8 cellular contexts compared by ENCODE assay signal in genomic region chr14:103334644-103335603, GRCh38. TPM values are rescaled to one million over a fixed set of nuclear protein-coding genes. Genes with fewer than 3 reads are reported as not detected.
DNase-seq lines count a peak whose midpoint lies in the region; TF ChIP-seq lines count a peak whose summit lies in the region.

No MANE protein-coding gene starts in this region.

- H3K27me3 Mint-ChIP-seq in dendritic cell treated with granulocyte-macrophage colony-stimulating factor and Interleukin-4, amounts not matched to agents 40 ng/mL and 50 ng/mL, for 4 days, result no peaks in the 10 kb centered on the region

- no peak for TF ChIP-seq RAD21 in liver (IDR thresholded peaks at IDR 0.05)

- H3K4me3 Mint-ChIP-seq in dendritic cell treated with granulocyte-macrophage colony-stimulating factor and Interleukin-4, amounts not matched to agents 40 ng/mL and 50 ng/mL, for 4 days, result peak overlapping the region; percentile 84

- H3K9ac ChIP-seq in liver (ENCODE audit: low read depth in 1 of 2, low read length in 2 of 2), result peak overlapping the region; percentile 74 to 89

- no peaks in the 10 kb centered on the region for H3K27me3 ChIP-seq in liver (ENCODE audit: control insufficient read depth in 4 of 4, insufficient read depth in 4 of 4, low read length in 3 of 4)

- peak overlapping the region; percentile 95 to 100 for H3K27ac ChIP-seq in liver (ENCODE audit: low read depth in 1 of 2, low read length in 2 of 2)

- no peak for TF ChIP-seq CTCF in GM10266 (IDR thresholded peaks at IDR 0.05; ENCODE audit: control insufficient read depth, insufficient read depth, low read depth, missing control alignments)
- no peak for TF ChIP-seq CTCF in liver (IDR thresholded peaks at IDR 0.05; ENCODE audit: low read depth, low read length, missing input control)

- no peaks in the 10 kb centered on the region for H3K9me3 Mint-ChIP-seq in dendritic cell treated with granulocyte-macrophage colony-stimulating factor and Interleukin-4, amounts not matched to agents 40 ng/mL and 50 ng/mL, for 4 days

- peak overlapping the region; percentile 96 for H3K27ac Mint-ChIP-seq in dendritic cell treated with granulocyte-macrophage colony-stimulating factor and Interleukin-4, amounts not matched to agents 40 ng/mL and 50 ng/mL, for 4 days

- peak; percentile 78 for DNase-seq in GM10266 (ENCODE audit: extremely low spot score)
- DNase-seq in HCEC 1CT, result peak; percentile 62
- peak; percentile 24 for DNase-seq in NCI-H1092 treated with DMSO at 0.1 percent for 48 hours (lab: John Stamatoyannopoulos, UW)
- DNase-seq in activated CD4-positive, alpha-beta T cell treated with anti-CD3 and anti-CD28 coated beads, Interleukin-2, amount 50 U/mL, for 4 hours, result peak; percentile 83 to 87
- peak; percentile 85 to 87 for DNase-seq in stimulated activated CD4-positive, alpha-beta T cell treated with anti-CD3 and anti-CD28 coated beads, Interleukin-2, amount 100 ng/mL, for 24 hours
- no peak for DNase-seq in cerebellar cortex (ENCODE audit: low spot score)

- peaks cover 1 to 45% (median 32%) of the 10 kb centered on the region in 4 donors for H3K4me1 ChIP-seq in liver (ENCODE audit: control insufficient read depth in 4 of 4, insufficient read depth in 4 of 4, low read length in 3 of 4)

- peak overlapping the region; percentile 76 to 93 (median 88) for H3K4me3 ChIP-seq in liver (ENCODE audit: low read depth in 1 of 3, low read length in 3 of 3)

- peaks cover 16 to 46% (median 40%) of the 10 kb centered on the region in 4 donors for H3K36me3 ChIP-seq in liver (ENCODE audit: control insufficient read depth in 4 of 4, insufficient read depth in 3 of 4, low read depth in 1 of 4, low read length in 3 of 4)

- intact Hi-C loops in dendritic cell treated with granulocyte-macrophage colony-stimulating factor and Interleukin-4, amounts not matched to agents 40 ng/mL and 50 ng/mL, for 4 days (cut with micrococcal nuclease), result loop anchor here (2.0 kb wide), 1 partner anchor 50 kb away; the partner anchor contains the start of gene MARK3

- H3K36me3 Mint-ChIP-seq in dendritic cell treated with granulocyte-macrophage colony-stimulating factor and Interleukin-4, amounts not matched to agents 40 ng/mL and 50 ng/mL, for 4 days (ENCODE audit: low read depth), result peaks cover 63% of the 10 kb centered on the region

- H3K9me3 ChIP-seq in liver (ENCODE audit: control insufficient read depth in 4 of 4, low read length in 3 of 4), result no peaks in the 10 kb centered on the region

- peaks cover 55% of the 10 kb centered on the region for H3K4me1 Mint-ChIP-seq in dendritic cell treated with granulocyte-macrophage colony-stimulating factor and Interleukin-4, amounts not matched to agents 40 ng/mL and 50 ng/mL, for 4 days (ENCODE audit: low read depth)

- WGBS in liver, result under 1% methylated on average over 97 of the region's 97 CpGs

TF ChIP-seq in liver, 16 proteins besides CTCF, POLR2A, EP300 and RAD21:
- TF ChIP-seq TAF1 (conservative IDR thresholded peaks at IDR 0.05), result no peak
- no peak for TF ChIP-seq FOXA2 (IDR thresholded peaks at IDR 0.05)
- TF ChIP-seq NR2F2 (IDR thresholded peaks at IDR 0.05), result no peak
- TF ChIP-seq ATF3 (IDR thresholded peaks at IDR 0.05), result no peak
- TF ChIP-seq FOXA1 (IDR thresholded peaks at IDR 0.05), result no peak
- TF ChIP-seq HNF4A (conservative IDR thresholded peaks at IDR 0.05), result peak in 1 of 2 donors; percentile 37
- TF ChIP-seq, protein P1, sequence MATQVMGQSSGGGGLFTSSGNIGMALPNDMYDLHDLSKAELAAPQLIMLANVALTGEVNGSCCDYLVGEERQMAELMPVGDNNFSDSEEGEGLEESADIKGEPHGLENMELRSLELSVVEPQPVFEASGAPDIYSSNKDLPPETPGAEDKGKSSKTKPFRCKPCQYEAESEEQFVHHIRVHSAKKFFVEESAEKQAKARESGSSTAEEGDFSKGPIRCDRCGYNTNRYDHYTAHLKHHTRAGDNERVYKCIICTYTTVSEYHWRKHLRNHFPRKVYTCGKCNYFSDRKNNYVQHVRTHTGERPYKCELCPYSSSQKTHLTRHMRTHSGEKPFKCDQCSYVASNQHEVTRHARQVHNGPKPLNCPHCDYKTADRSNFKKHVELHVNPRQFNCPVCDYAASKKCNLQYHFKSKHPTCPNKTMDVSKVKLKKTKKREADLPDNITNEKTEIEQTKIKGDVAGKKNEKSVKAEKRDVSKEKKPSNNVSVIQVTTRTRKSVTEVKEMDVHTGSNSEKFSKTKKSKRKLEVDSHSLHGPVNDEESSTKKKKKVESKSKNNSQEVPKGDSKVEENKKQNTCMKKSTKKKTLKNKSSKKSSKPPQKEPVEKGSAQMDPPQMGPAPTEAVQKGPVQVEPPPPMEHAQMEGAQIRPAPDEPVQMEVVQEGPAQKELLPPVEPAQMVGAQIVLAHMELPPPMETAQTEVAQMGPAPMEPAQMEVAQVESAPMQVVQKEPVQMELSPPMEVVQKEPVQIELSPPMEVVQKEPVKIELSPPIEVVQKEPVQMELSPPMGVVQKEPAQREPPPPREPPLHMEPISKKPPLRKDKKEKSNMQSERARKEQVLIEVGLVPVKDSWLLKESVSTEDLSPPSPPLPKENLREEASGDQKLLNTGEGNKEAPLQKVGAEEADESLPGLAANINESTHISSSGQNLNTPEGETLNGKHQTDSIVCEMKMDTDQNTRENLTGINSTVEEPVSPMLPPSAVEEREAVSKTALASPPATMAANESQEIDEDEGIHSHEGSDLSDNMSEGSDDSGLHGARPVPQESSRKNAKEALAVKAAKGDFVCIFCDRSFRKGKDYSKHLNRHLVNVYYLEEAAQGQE (IDR thresholded peaks at IDR 0.05), result no peak
- peak; percentile 53 for TF ChIP-seq SP1 (IDR thresholded peaks at IDR 0.05)
- no peak for TF ChIP-seq JUND (IDR thresholded peaks at IDR 0.05)
- peak; percentile 74 for TF ChIP-seq YY1 (IDR thresholded peaks at IDR 0.05)
- no peak for TF ChIP-seq HNF4G (IDR thresholded peaks at IDR 0.05)
- TF ChIP-seq EGR1 (IDR thresholded peaks at IDR 0.05; ENCODE audit: low read depth in 2 of 2), result no peak
- peak in 1 of 2 donors; percentile 19 for TF ChIP-seq RXRA (IDR thresholded peaks at IDR 0.05)
- TF ChIP-seq, protein P2, sequence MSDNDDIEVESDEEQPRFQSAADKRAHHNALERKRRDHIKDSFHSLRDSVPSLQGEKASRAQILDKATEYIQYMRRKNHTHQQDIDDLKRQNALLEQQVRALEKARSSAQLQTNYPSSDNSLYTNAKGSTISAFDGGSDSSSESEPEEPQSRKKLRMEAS (IDR thresholded peaks at IDR 0.05), result no peak
- peak in 1 of 2 donors; percentile 10 for TF ChIP-seq GABPA (IDR thresholded peaks at IDR 0.05 in 1 of 2, conservative IDR thresholded peaks at IDR 0.05 in 1 of 2)
- TF ChIP-seq, protein P3, sequence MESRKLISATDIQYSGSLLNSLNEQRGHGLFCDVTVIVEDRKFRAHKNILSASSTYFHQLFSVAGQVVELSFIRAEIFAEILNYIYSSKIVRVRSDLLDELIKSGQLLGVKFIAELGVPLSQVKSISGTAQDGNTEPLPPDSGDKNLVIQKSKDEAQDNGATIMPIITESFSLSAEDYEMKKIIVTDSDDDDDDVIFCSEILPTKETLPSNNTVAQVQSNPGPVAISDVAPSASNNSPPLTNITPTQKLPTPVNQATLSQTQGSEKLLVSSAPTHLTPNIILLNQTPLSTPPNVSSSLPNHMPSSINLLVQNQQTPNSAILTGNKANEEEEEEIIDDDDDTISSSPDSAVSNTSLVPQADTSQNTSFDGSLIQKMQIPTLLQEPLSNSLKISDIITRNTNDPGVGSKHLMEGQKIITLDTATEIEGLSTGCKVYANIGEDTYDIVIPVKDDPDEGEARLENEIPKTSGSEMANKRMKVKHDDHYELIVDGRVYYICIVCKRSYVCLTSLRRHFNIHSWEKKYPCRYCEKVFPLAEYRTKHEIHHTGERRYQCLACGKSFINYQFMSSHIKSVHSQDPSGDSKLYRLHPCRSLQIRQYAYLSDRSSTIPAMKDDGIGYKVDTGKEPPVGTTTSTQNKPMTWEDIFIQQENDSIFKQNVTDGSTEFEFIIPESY (IDR thresholded peaks at IDR 0.05), result no peak

RNA-seq across cellular contexts. Expression of gene EIF5, which starts 0.9 kb away (rescaled TPM):
- 100 to 1,000 TPM; 121 to 181 TPM for total RNA-seq in liver
- 100 to 1,000 TPM; 203 to 435 TPM for polyA plus RNA-seq in liver

RNA-seq across cellular contexts. Expression of gene MARK3, which starts 50.3 kb away (rescaled TPM):
- 10 to 100 TPM; 48.0 to 86.0 TPM for total RNA-seq in liver
- polyA plus RNA-seq in liver, result 10 to 100 TPM; 14.1 to 18.1 TPM
